In genomic region chr7:5387711-5388245, GRCh38 we compare ENCODE assay signal across 1 cellular context.
TF ChIP-seq lines count a peak whose summit lies in the region.

No MANE protein-coding gene starts in this region.

TF ChIP-seq in WTC11, 78 proteins besides CTCF, POLR2A, EP300 and RAD21 (continued from another document):
- TF ChIP-seq HMGXB4 (CRISPR knock-in tag; IDR thresholded peaks at IDR 0.05) = peak; percentile 52; the same call in 1 of the 2 replicates
- TF ChIP-seq ZNF263 (CRISPR knock-in tag; IDR thresholded peaks at IDR 0.05; ENCODE audit: low read depth) = 0 out of 2 replicates have a peak, but pooled peaks have one; percentile 9
- TF ChIP-seq ZNF671 (CRISPR knock-in tag; IDR thresholded peaks at IDR 0.05) = no peak
- no peak for TF ChIP-seq ZNF532 (CRISPR knock-in tag; IDR thresholded peaks at IDR 0.05; ENCODE audit: borderline replicate concordance)
- TF ChIP-seq AR (CRISPR knock-in tag; IDR thresholded peaks at IDR 0.05) = no peak
